8 cellular contexts compared by ENCODE assay signal in genomic region chr5:43192558-43193170, GRCh38. TPM values are rescaled to one million over a fixed set of nuclear protein-coding genes. Genes with fewer than 3 reads are reported as not detected.
DNase-seq lines count a peak whose midpoint lies in the region; ATAC-seq and TF ChIP-seq lines count a peak whose summit lies in the region.

No MANE protein-coding gene starts in this region.

- H3K4me3 Mint-ChIP-seq in activated naive CD4-positive, alpha-beta T cell treated with anti-CD3 and anti-CD28 coated beads for 36 hours = peak overlapping the region; percentile 72
- peak overlapping the region; percentile 80 for H3K4me3 Mint-ChIP-seq in osteocyte (ENCODE audit: unreplicated experiment)

- intact Hi-C loops in activated naive CD4-positive, alpha-beta T cell treated with anti-CD3 and anti-CD28 coated beads for 36 hours (cut with micrococcal nuclease) = loop anchor here (1.0 to 5.0 kb wide), 19 partner anchors 31 to 580 kb away; partner anchors contain the start of genes ANXA2R, C5orf34, HMGCS1 and NNT

- peaks cover 20% of the 10 kb centered on the region for H3K27me3 Mint-ChIP-seq in activated naive CD4-positive, alpha-beta T cell treated with anti-CD3 and anti-CD28 coated beads for 36 hours (ENCODE audit: low read depth)
- peaks cover 6% of the 10 kb centered on the region for H3K27me3 Mint-ChIP-seq in osteocyte (ENCODE audit: unreplicated experiment)

- ATAC-seq in GM21619 (IDR thresholded peaks at IDR 0.05; ENCODE audit: unreplicated experiment) = peak; percentile 23

- no peak overlapping the region for H3K27ac Mint-ChIP-seq in activated naive CD4-positive, alpha-beta T cell treated with anti-CD3 and anti-CD28 coated beads for 36 hours
- peak overlapping the region; percentile 83 for H3K27ac Mint-ChIP-seq in osteocyte (ENCODE audit: unreplicated experiment)

- no peak for TF ChIP-seq CTCF in osteocyte (IDR thresholded peaks at IDR 0.05)

- peaks cover 31% of the 10 kb centered on the region for H3K4me1 Mint-ChIP-seq in activated naive CD4-positive, alpha-beta T cell treated with anti-CD3 and anti-CD28 coated beads for 36 hours (ENCODE audit: low read depth)
- peaks cover 21% of the 10 kb centered on the region for H3K4me1 Mint-ChIP-seq in osteocyte (ENCODE audit: unreplicated experiment)

- H3K36me3 Mint-ChIP-seq in activated naive CD4-positive, alpha-beta T cell treated with anti-CD3 and anti-CD28 coated beads for 36 hours (ENCODE audit: low read depth) = peaks cover 7% of the 10 kb centered on the region
- no peaks in the 10 kb centered on the region for H3K36me3 Mint-ChIP-seq in osteocyte (ENCODE audit: unreplicated experiment)

- CTCF ChIA-PET in activated naive CD4-positive, alpha-beta T cell treated with anti-CD3 and anti-CD28 coated beads for 36 hours (lab: Charles Lee) = interaction anchor here (0.9 to 3.8 kb wide), 6 partner anchors 80 to 291 kb away, joined by 3 to 20 read pairs (median 4); partner anchors contain the start of gene TMEM267

- H3K9me3 Mint-ChIP-seq in activated naive CD4-positive, alpha-beta T cell treated with anti-CD3 and anti-CD28 coated beads for 36 hours = peaks cover 4% of the 10 kb centered on the region
- no peaks in the 10 kb centered on the region for H3K9me3 Mint-ChIP-seq in osteocyte (ENCODE audit: unreplicated experiment)

- peak; percentile 59 for DNase-seq in D341Med (ENCODE audit: low spot score)
- peak; percentile 38 for DNase-seq in LHCN-M2 (ENCODE audit: low read depth)
- DNase-seq in activated naive CD4-positive, alpha-beta T cell treated with anti-CD3 and anti-CD28 coated beads for 36 hours = peak; percentile 34
- peak; percentile 16 for DNase-seq in glomerular visceral epithelial cell (ENCODE audit: extremely low spot score)
- no peak for DNase-seq in osteocyte (ENCODE audit: extremely low spot score, unreplicated experiment)
- DNase-seq in NOMO-1 treated with dmso at 0.1 percent for 144 hours (lab: John Stamatoyannopoulos, UW; ENCODE audit: unreplicated experiment) = no peak
- no peak for DNase-seq in effector CD8-positive, alpha-beta T cell (lab: John Stamatoyannopoulos, UW)

RNA-seq across cellular contexts. Expression of gene NIM1K, which starts 0.6 kb away (rescaled TPM):
- total RNA-seq in LHCN-M2 (2014; rRNA removed) (1.2 and 2.0 TPM in 2 replicates), osteocyte (0.29 and 0.43 TPM in 2 replicates)
- 1.3 TPM for polyA plus RNA-seq in LHCN-M2 (2012)
- total RNA-seq in activated naive CD4-positive, alpha-beta T cell treated with anti-CD3 and anti-CD28 coated beads for 36 hours = under 1 TPM; 0.54 to 0.57 TPM

Comparison
In these comparisons a context has a peak if more than half of its experiments do, and no peak if none do; other contexts are left out.
1. DNase-seq: peak in D341Med (single experiment), LHCN-M2 (single experiment), activated naive CD4-positive, alpha-beta T cell treated with anti-CD3 and anti-CD28 coated beads for 36 hours (single experiment) and glomerular visceral epithelial cell (single experiment); none in osteocyte (single experiment), NOMO-1 treated with dmso at 0.1 percent for 144 hours (single experiment) and effector CD8-positive, alpha-beta T cell (single experiment).